In genomic region chr12:66182956-66183355, GRCh38 we compare ENCODE assay signal across 38 cellular contexts.
"Had no signal": no experiment of that assay in that cellular context is flagged by ENCODE, and none has a peak within 500 bp of the region (broad histone marks: within the 10 kb centered on the region; RNA-seq: fewer than 3 reads in every experiment).

No MANE protein-coding gene starts in this region.

- H3K9me3 ChIP-seq: adrenal gland, ascending aorta, body of pancreas, breast epithelium had no signal

- H3K27ac ChIP-seq: adrenal gland, ascending aorta, body of pancreas, brain microvascular endothelial cell, breast epithelium, cardiac muscle cell had no signal

- H3K27ac Mint-ChIP-seq: activated naive CD4-positive, alpha-beta T cell treated with anti-CD3 and anti-CD28 coated beads for 36 hours; activated naive CD4-positive, alpha-beta T cell treated with anti-CD3 and anti-CD28 coated beads, Interleukin-2, amount 10 ng/mL, durations not matched to agents 7 days and 5 days; activated naive CD4-positive, alpha-beta T cell treated with anti-CD3 and anti-CD28 coated beads, Interleukin-2, amount 50 U/mL, for 24 hours; activated naive CD4-positive, alpha-beta T cell treated with anti-CD3 and anti-CD28 coated beads, Interleukin-2, amount 50 U/mL, for 72 hours; activated naive CD8-positive, alpha-beta T cell; activated naive CD8-positive, alpha-beta T cell treated with anti-CD3 and anti-CD28 coated beads for 36 hours; activated naive CD8-positive, alpha-beta T cell treated with anti-CD3 and anti-CD28 coated beads, Interleukin-2, amount 10 ng/mL, durations not matched to agents 7 days and 5 days; activated naive CD8-positive, alpha-beta T cell treated with anti-CD3 and anti-CD28 coated beads, Interleukin-2, amount 50 U/mL, for 24 hours; activated T-cell treated with anti-CD3 and anti-CD28 coated beads, Interleukin-2, amount 50 U/mL, for 24 hours; activated T-cell treated with anti-CD3 and anti-CD28 coated beads, Interleukin-2, amount 50 U/mL, for 72 hours; activated T-helper 1 cell treated with anti-CD3 and anti-CD28 coated beads, Interleukin-12 subunit alpha, Interleukin-12 subunit beta, Interleukin-2, Interleukin-4 antibody, amounts not matched to agents 30 ng/mL and 10 ng/mL and 1 ng/mL, durations not matched to agents 14 hours and 24 hours and 36 hours; activated T-helper 17 cell treated with anti-CD3 and anti-CD28 coated beads, Interleukin-2, amount 50 U/mL, for 72 hours; brain had no signal

- H3K4me3 Mint-ChIP-seq: activated naive CD4-positive, alpha-beta T cell treated with anti-CD3 and anti-CD28 coated beads for 36 hours; activated naive CD4-positive, alpha-beta T cell treated with anti-CD3 and anti-CD28 coated beads, Interleukin-2, amount 10 ng/mL, durations not matched to agents 7 days and 5 days; activated naive CD4-positive, alpha-beta T cell treated with anti-CD3 and anti-CD28 coated beads, Interleukin-2, amount 50 U/mL, for 24 hours; activated naive CD8-positive, alpha-beta T cell; activated naive CD8-positive, alpha-beta T cell treated with anti-CD3 and anti-CD28 coated beads for 36 hours; activated naive CD8-positive, alpha-beta T cell treated with anti-CD3 and anti-CD28 coated beads, Interleukin-2, amount 10 ng/mL, durations not matched to agents 7 days and 5 days; activated naive CD8-positive, alpha-beta T cell treated with anti-CD3 and anti-CD28 coated beads, Interleukin-2, amount 50 U/mL, for 24 hours; activated T-cell treated with anti-CD3 and anti-CD28 coated beads, Interleukin-2, amount 50 U/mL, for 24 hours; activated T-cell treated with anti-CD3 and anti-CD28 coated beads, Interleukin-2, amount 50 U/mL, for 4 hours; activated T-cell treated with anti-CD3 and anti-CD28 coated beads, Interleukin-2, amount 50 U/mL, for 72 hours; activated T-helper 1 cell treated with anti-CD3 and anti-CD28 coated beads, Interleukin-12 subunit alpha, Interleukin-12 subunit beta, Interleukin-2, Interleukin-4 antibody, amounts not matched to agents 30 ng/mL and 10 ng/mL and 1 ng/mL, durations not matched to agents 14 hours and 24 hours and 36 hours; activated T-helper 17 cell treated with anti-CD3 and anti-CD28 coated beads, Interleukin-2, amount 50 U/mL, for 72 hours; brain; central memory CD8-positive, alpha-beta T cell had no signal

- H3K36me3 ChIP-seq: adrenal gland, ascending aorta, brain microvascular endothelial cell, breast epithelium, cardiac muscle cell had no signal

- H3K36me3 Mint-ChIP-seq: activated naive CD4-positive, alpha-beta T cell treated with anti-CD3 and anti-CD28 coated beads, Interleukin-2, amount 10 ng/mL, durations not matched to agents 7 days and 5 days; activated naive CD8-positive, alpha-beta T cell treated with anti-CD3 and anti-CD28 coated beads for 36 hours; activated naive CD8-positive, alpha-beta T cell treated with anti-CD3 and anti-CD28 coated beads, Interleukin-2, amount 10 ng/mL, durations not matched to agents 7 days and 5 days; brain had no signal

- H3K4me1 Mint-ChIP-seq: activated naive CD8-positive, alpha-beta T cell treated with anti-CD3 and anti-CD28 coated beads for 36 hours; activated T-helper 17 cell treated with anti-CD3 and anti-CD28 coated beads, Interleukin-2, amount 50 U/mL, for 72 hours; brain; central memory CD8-positive, alpha-beta T cell had no signal

- H3K9me3 Mint-ChIP-seq: activated naive CD4-positive, alpha-beta T cell treated with anti-CD3 and anti-CD28 coated beads for 36 hours had no signal

- DNase-seq: activated effector memory CD4-positive, alpha-beta T cell treated with anti-CD3 and anti-CD28 coated beads, Interleukin-2, amount 50 U/mL, for 16 hours; activated effector memory CD4-positive, alpha-beta T cell treated with Interleukin-2 at 50 U/mL for 16 hours; activated gamma-delta T cell; activated gamma-delta T cell treated with Interleukin-2 at 50 U/mL for 16 hours; activated naive CD4-positive, alpha-beta T cell; activated naive CD4-positive, alpha-beta T cell treated with anti-CD3 and anti-CD28 coated beads for 36 hours; activated naive CD4-positive, alpha-beta T cell treated with anti-CD3 and anti-CD28 coated beads, Interleukin-2, amount 10 ng/mL, durations not matched to agents 7 days and 5 days; activated naive CD4-positive, alpha-beta T cell treated with anti-CD3 and anti-CD28 coated beads, Interleukin-2, amount 50 U/mL, for 16 hours; activated naive CD4-positive, alpha-beta T cell treated with Interleukin-2 at 50 U/mL for 16 hours; activated naive CD8-positive, alpha-beta T cell treated with anti-CD3 and anti-CD28 coated beads for 36 hours; activated naive CD8-positive, alpha-beta T cell treated with anti-CD3 and anti-CD28 coated beads, Interleukin-2, amount 10 ng/mL, durations not matched to agents 7 days and 5 days; activated naive CD8-positive, alpha-beta T cell treated with anti-CD3 and anti-CD28 coated beads, Interleukin-2, amount 50 U/mL, for 24 hours; activated T-cell treated with anti-CD3 and anti-CD28 coated beads for 4 hours; activated T-cell treated with anti-CD3 and anti-CD28 coated beads, Interleukin-2, amount 50 U/mL, for 1 hour; activated T-cell treated with anti-CD3 and anti-CD28 coated beads, Interleukin-2, amount 50 U/mL, for 24 hours; activated T-cell treated with anti-CD3 and anti-CD28 coated beads, Interleukin-2, amount 50 U/mL, for 4 hours; activated T-cell treated with anti-CD3 and anti-CD28 coated beads, Interleukin-2, amount 50 U/mL, for 48 hours; activated T-cell treated with anti-CD3 and anti-CD28 coated beads, Interleukin-2, amount 50 U/mL, for 72 hours; adrenal gland; amniotic stem cell; amygdala; anterior cingulate cortex; aorta; body of pancreas; brain microvascular endothelial cell; caudate nucleus; central memory CD4-positive, alpha-beta T cell; cerebellar nuclear complex had no signal

- H3K27me3 ChIP-seq: adrenal gland, ascending aorta, body of pancreas, brain microvascular endothelial cell had no signal

- H3K4me3 ChIP-seq: adrenal gland, ascending aorta, body of pancreas, breast epithelium, cardiac muscle cell had no signal

- H3K4me1 ChIP-seq: adrenal gland, ascending aorta, body of pancreas, breast epithelium had no signal
